ENCODE assay signal across 17 cellular contexts in the genomic region with DNA sequence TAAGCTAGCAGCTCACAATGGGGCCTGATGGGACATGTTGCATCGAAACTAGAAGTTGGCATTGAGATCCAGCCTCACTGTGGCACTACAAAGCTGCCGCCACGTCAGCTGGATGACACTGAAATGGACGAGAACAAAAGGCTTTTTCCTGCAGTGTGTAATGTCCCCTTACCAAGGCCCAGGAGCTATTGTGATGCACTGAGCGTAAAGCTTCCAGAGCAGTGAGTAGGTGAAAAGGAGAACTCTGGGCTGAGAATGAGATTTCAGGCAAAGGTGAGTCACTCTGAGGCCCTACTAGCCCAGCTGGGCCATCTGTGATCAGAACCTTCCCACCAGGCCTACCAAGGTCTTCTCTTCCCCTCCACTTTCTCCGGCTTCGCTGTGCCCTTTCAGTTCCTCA.
"Had no signal": no experiment of that assay in that cellular context is flagged by ENCODE, and none has a peak within 500 bp of the region (broad histone marks: within the 10 kb centered on the region; RNA-seq: fewer than 3 reads in every experiment).

No MANE protein-coding gene starts in this region.

- H3K9me3 Mint-ChIP-seq: memory B cell had no signal

- H3K36me3 ChIP-seq: left ventricle myocardium inferior, neutrophil, right atrium auricular region, transverse colon had no signal

- H3K27ac ChIP-seq: left ventricle myocardium inferior, neutrophil, right atrium auricular region, transverse colon had no signal

- H3K4me3 ChIP-seq: left ventricle myocardium inferior, mucosa of descending colon, right atrium auricular region, transverse colon had no signal

- H3K9me3 ChIP-seq: left ventricle myocardium inferior, mucosa of descending colon, neutrophil, right atrium auricular region, transverse colon had no signal

- H3K27me3 ChIP-seq: neutrophil, right atrium auricular region, transverse colon had no signal

- H3K36me3 Mint-ChIP-seq: memory B cell had no signal

- H3K4me3 Mint-ChIP-seq: dendritic cell treated with granulocyte-macrophage colony-stimulating factor and Interleukin-4, amounts not matched to agents 40 ng/mL and 50 ng/mL, for 4 days; memory B cell; naive thymus-derived CD4-positive, alpha-beta T cell had no signal

- H3K4me1 ChIP-seq: left ventricle myocardium inferior, right atrium auricular region, transverse colon had no signal

- ATAC-seq: activated CD4-positive, CD25-positive, alpha-beta regulatory T cell treated with anti-CD3 and anti-CD28 coated beads, Interleukin-2, amount 50 U/mL, for 24 hours; mucosa of descending colon; naive thymus-derived CD4-positive, alpha-beta T cell had no signal

- H3K27ac Mint-ChIP-seq: dendritic cell treated with granulocyte-macrophage colony-stimulating factor and Interleukin-4, amounts not matched to agents 40 ng/mL and 50 ng/mL, for 4 days; memory B cell; naive thymus-derived CD4-positive, alpha-beta T cell had no signal

- DNase-seq: activated CD4-positive, alpha-beta T cell treated with anti-CD3 and anti-CD28 coated beads, Interleukin-2, amount 50 U/mL, for 1 hour; activated CD8-positive, alpha-beta memory T cell treated with anti-CD3 and anti-CD28 coated beads for 24 hours; activated naive CD4-positive, alpha-beta T cell treated with Interleukin-2 at 50 U/mL for 16 hours; cerebellar nuclear complex; effector memory CD4-positive, alpha-beta T cell; left ventricle myocardium inferior; mucosa of descending colon; naive thymus-derived CD4-positive, alpha-beta T cell; stimulated activated CD4-positive, alpha-beta T cell treated with anti-CD3 and anti-CD28 coated beads, Interleukin-15, amount 100 ng/mL, for 24 hours; stimulated activated CD4-positive, alpha-beta T cell treated with anti-CD3 and anti-CD28 coated beads, Interleukin-4, amount 100 ng/mL, for 1 hour; stimulated activated naive CD4-positive, alpha-beta T cell treated with Interleukin-2 at 50 U/mL for 16 hours; transverse colon had no signal

- H3K27me3 Mint-ChIP-seq: memory B cell had no signal
